Comparison of ENCODE assay signal across 1 cellular context in the genomic region with DNA sequence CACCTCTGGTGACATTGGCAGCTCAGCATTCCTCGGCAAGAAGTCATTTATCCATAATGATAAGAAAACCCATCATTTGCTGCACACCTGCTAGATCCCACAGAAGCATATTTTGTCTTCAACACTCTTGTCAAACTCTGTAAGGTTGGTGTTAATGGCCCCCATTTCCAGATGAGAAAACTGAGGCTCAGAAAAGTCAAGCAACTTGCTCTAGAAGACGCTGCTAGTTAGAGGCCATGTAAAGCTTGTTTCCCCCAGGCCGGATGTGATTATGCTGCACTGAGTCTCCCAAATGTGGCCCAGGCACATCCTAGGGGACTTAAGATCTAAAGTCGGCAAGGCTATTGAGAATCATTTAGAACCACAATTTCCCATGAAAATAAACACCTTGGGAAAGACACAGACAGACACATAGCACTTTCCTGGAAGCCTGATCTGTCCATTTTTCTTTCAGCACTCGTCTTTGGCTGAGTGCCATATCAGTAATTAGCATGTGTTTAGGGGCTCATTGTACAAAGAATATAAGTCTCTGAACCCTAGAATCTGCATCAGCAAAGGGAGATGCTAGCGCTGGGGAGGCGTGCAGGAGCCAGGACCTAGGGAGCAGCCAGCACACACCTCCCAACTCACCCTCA.
TF ChIP-seq lines count a peak whose summit lies in the region.

No MANE protein-coding gene starts in this region.

TF ChIP-seq in GM23338, 12 proteins besides CTCF, POLR2A, EP300 and RAD21 (continued from another document):
- TF ChIP-seq ZNF462 (CRISPR knock-in tag; IDR thresholded peaks at IDR 0.05) (no peak), EZH2 (IDR thresholded peaks at IDR 0.05; ENCODE audit: low read depth, unreplicated experiment) (no peak), REST (IDR thresholded peaks at IDR 0.05; ENCODE audit: unreplicated experiment) (no peak), JUNB (IDR thresholded peaks at IDR 0.05; ENCODE audit: unreplicated experiment) (no peak)
